Comparison of ENCODE assay signal across 2 cellular contexts in the genomic region with DNA sequence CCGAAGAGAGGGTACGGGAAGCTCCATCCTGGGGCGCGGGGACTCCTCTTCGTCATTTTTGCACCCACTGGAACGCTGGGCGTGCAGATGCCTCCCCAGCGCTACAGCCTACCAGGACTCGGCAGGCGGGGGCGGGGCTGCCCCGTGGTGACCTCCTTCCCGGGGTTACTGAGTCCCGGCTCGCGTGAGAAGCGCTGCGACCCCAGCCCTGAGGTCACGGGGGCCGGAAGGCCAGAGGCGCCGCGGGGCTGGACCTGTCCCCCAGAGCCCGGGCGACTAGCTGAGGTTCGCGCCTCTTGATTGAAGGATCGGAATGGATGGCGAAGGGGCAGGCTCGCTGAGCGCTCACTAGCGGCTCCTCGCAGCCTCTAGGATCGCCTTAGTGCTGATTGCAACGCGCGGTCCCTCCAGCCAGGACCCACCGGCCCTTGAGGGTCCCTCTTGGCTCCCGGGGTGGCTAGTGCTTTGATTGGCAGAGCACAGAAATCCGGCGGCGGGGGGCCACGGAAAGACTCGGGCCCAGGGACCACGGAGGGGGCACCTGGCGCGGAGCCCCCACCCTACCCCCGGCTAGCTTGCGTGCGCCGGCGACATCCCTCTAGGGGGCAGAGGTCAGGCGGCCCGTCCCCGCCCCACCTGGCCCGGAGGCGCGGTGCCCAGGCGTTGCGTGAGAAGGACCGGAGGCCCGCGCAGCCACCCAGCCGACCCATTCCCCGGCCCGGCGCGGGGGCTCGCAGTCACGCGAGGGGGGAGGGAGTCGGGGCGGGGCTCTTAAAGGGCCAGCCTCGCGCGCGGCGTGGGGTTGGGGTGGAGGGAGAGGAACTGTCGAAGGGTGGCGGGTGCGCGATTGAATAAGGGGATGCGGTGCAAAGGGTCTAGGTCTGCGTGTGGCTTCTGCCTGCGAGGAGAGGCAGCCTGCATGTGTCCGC.
TF ChIP-seq lines count a peak whose summit lies in the region.

No MANE protein-coding gene starts in this region.

TF ChIP-seq in HEK293, 187 proteins besides CTCF, POLR2A, EP300 and RAD21 (continues in another document):
- TF ChIP-seq ZNF645 (tag by site-specific recombination; IDR thresholded peaks at IDR 0.05) (no peak), ZNF660 (tag by site-specific recombination; IDR thresholded peaks at IDR 0.05) (peak; percentile 33; the same call in 1 of the 2 replicates), ZNF174 (tag by site-specific recombination; IDR thresholded peaks at IDR 0.05) (no peak), KLF9 (tag by site-specific recombination; IDR thresholded peaks at IDR 0.05; ENCODE audit: low read depth) (peak; percentile 84), ZNF624 (tag by site-specific recombination; IDR thresholded peaks at IDR 0.05) (no peak), ZFP3 (tag by site-specific recombination; IDR thresholded peaks at IDR 0.05; ENCODE audit: low read depth) (no peak), ZNF26 (tag by site-specific recombination; IDR thresholded peaks at IDR 0.05) (no peak), MZF1 (tag by site-specific recombination; IDR thresholded peaks at IDR 0.05; ENCODE audit: borderline replicate concordance) (no peak), ZNF114 (tag by site-specific recombination; IDR thresholded peaks at IDR 0.05) (no peak), ZNF266 (tag by site-specific recombination; IDR thresholded peaks at IDR 0.05; ENCODE audit: low read depth) (no peak), MYNN (tag by site-specific recombination; IDR thresholded peaks at IDR 0.05; ENCODE audit: borderline replicate concordance) (no peak), OVOL3 (tag by site-specific recombination; IDR thresholded peaks at IDR 0.05) (no peak), ZNF580 (tag by site-specific recombination; IDR thresholded peaks at IDR 0.05) (no peak), EGR2 (tag by site-specific recombination; IDR thresholded peaks at IDR 0.05; ENCODE audit: low read depth) (peak; percentile 47; the same call in 1 of the 2 replicates), ZNF830 (tag by site-specific recombination; IDR thresholded peaks at IDR 0.05; ENCODE audit: low read depth) (no peak), ZNF664 (tag by site-specific recombination; IDR thresholded peaks at IDR 0.05) (no peak), ZNF362 (tag by site-specific recombination; IDR thresholded peaks at IDR 0.05) (no peak)
- TF ChIP-seq, protein P1, sequence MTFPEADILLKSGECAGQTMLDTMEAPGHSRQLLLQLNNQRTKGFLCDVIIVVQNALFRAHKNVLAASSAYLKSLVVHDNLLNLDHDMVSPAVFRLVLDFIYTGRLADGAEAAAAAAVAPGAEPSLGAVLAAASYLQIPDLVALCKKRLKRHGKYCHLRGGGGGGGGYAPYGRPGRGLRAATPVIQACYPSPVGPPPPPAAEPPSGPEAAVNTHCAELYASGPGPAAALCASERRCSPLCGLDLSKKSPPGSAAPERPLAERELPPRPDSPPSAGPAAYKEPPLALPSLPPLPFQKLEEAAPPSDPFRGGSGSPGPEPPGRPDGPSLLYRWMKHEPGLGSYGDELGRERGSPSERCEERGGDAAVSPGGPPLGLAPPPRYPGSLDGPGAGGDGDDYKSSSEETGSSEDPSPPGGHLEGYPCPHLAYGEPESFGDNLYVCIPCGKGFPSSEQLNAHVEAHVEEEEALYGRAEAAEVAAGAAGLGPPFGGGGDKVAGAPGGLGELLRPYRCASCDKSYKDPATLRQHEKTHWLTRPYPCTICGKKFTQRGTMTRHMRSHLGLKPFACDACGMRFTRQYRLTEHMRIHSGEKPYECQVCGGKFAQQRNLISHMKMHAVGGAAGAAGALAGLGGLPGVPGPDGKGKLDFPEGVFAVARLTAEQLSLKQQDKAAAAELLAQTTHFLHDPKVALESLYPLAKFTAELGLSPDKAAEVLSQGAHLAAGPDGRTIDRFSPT (tag by site-specific recombination; IDR thresholded peaks at IDR 0.05) = peak; percentile 66; the same call in 1 of the 2 replicates

TF ChIP-seq in K562, 482 proteins besides CTCF, POLR2A, EP300 and RAD21:
- TF ChIP-seq COPS2 (conservative IDR thresholded peaks at IDR 0.05) (no peak), NRF1 (conservative IDR thresholded peaks at IDR 0.05 in 1 of 2, IDR thresholded peaks at IDR 0.05 in 1 of 2) (peak; percentile 33 to 41; a peak in 2 of 4 replicates), KLF16 (IDR thresholded peaks at IDR 0.05) (no peak), TAF9B (IDR thresholded peaks at IDR 0.05; ENCODE audit: partially characterized antibody) (no peak), HMGN3 (IDR thresholded peaks at IDR 0.05; ENCODE audit: borderline replicate concordance, extremely low read depth, insufficient read length, low read depth, low read length) (no peak), EGR1 (conservative IDR thresholded peaks at IDR 0.05) (peak; percentile 43), NR1H2 (CRISPR knock-in tag; IDR thresholded peaks at IDR 0.05) (no peak), CXXC5 (CRISPR knock-in tag; IDR thresholded peaks at IDR 0.05) (peak; percentile 26; the same call in 1 of the 2 replicates), FOXA3 (CRISPR knock-in tag; conservative IDR thresholded peaks at IDR 0.05 in 1 of 2, IDR thresholded peaks at IDR 0.05 in 1 of 2) (no peak), E2F4 (CRISPR knock-in tag; IDR thresholded peaks at IDR 0.05; ENCODE audit: low read depth) (no peak), RFX7 (CRISPR knock-in tag; IDR thresholded peaks at IDR 0.05) (no peak), ZNF224 (CRISPR knock-in tag; IDR thresholded peaks at IDR 0.05) (no peak), NR2C1 (IDR thresholded peaks at IDR 0.05) (no peak; the same call in 1 of the 2 replicates), NR2C1 (tag; IDR thresholded peaks at IDR 0.05) (peak; percentile 49), NR2C2 (CRISPR knock-in tag; IDR thresholded peaks at IDR 0.05) (no peak), NR2C2 (tag; IDR thresholded peaks at IDR 0.05) (peak; percentile 81), CUX1 (CRISPR knock-in tag; IDR thresholded peaks at IDR 0.05) (no peak), CHD4 (IDR thresholded peaks at IDR 0.05; ENCODE audit: insufficient read depth, insufficient replicate concordance, low read depth, low read length, poor library complexity, severe bottlenecking) (no peak)
- TF ChIP-seq, protein P2, sequence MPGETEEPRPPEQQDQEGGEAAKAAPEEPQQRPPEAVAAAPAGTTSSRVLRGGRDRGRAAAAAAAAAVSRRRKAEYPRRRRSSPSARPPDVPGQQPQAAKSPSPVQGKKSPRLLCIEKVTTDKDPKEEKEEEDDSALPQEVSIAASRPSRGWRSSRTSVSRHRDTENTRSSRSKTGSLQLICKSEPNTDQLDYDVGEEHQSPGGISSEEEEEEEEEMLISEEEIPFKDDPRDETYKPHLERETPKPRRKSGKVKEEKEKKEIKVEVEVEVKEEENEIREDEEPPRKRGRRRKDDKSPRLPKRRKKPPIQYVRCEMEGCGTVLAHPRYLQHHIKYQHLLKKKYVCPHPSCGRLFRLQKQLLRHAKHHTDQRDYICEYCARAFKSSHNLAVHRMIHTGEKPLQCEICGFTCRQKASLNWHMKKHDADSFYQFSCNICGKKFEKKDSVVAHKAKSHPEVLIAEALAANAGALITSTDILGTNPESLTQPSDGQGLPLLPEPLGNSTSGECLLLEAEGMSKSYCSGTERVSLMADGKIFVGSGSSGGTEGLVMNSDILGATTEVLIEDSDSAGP (CRISPR knock-in tag; IDR thresholded peaks at IDR 0.05) = peak; percentile 83
- TF ChIP-seq, protein P3, sequence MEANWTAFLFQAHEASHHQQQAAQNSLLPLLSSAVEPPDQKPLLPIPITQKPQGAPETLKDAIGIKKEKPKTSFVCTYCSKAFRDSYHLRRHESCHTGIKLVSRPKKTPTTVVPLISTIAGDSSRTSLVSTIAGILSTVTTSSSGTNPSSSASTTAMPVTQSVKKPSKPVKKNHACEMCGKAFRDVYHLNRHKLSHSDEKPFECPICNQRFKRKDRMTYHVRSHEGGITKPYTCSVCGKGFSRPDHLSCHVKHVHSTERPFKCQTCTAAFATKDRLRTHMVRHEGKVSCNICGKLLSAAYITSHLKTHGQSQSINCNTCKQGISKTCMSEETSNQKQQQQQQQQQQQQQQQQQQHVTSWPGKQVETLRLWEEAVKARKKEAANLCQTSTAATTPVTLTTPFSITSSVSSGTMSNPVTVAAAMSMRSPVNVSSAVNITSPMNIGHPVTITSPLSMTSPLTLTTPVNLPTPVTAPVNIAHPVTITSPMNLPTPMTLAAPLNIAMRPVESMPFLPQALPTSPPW (CRISPR knock-in tag; IDR thresholded peaks at IDR 0.05) = peak; percentile 24; the same call in 1 of the 2 replicates
- TF ChIP-seq, protein P4, sequence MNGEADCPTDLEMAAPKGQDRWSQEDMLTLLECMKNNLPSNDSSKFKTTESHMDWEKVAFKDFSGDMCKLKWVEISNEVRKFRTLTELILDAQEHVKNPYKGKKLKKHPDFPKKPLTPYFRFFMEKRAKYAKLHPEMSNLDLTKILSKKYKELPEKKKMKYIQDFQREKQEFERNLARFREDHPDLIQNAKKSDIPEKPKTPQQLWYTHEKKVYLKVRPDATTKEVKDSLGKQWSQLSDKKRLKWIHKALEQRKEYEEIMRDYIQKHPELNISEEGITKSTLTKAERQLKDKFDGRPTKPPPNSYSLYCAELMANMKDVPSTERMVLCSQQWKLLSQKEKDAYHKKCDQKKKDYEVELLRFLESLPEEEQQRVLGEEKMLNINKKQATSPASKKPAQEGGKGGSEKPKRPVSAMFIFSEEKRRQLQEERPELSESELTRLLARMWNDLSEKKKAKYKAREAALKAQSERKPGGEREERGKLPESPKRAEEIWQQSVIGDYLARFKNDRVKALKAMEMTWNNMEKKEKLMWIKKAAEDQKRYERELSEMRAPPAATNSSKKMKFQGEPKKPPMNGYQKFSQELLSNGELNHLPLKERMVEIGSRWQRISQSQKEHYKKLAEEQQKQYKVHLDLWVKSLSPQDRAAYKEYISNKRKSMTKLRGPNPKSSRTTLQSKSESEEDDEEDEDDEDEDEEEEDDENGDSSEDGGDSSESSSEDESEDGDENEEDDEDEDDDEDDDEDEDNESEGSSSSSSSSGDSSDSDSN (IDR thresholded peaks at IDR 0.05; ENCODE audit: borderline replicate concordance in 1 of 2, low read depth in 2 of 2, low read length in 2 of 2) = 0 out of 4 replicates have a peak, but pooled peaks of 1 of the 2 experiments have one; percentile 26
